Comparison of ENCODE assay signal across 15 cellular contexts in the genomic region with DNA sequence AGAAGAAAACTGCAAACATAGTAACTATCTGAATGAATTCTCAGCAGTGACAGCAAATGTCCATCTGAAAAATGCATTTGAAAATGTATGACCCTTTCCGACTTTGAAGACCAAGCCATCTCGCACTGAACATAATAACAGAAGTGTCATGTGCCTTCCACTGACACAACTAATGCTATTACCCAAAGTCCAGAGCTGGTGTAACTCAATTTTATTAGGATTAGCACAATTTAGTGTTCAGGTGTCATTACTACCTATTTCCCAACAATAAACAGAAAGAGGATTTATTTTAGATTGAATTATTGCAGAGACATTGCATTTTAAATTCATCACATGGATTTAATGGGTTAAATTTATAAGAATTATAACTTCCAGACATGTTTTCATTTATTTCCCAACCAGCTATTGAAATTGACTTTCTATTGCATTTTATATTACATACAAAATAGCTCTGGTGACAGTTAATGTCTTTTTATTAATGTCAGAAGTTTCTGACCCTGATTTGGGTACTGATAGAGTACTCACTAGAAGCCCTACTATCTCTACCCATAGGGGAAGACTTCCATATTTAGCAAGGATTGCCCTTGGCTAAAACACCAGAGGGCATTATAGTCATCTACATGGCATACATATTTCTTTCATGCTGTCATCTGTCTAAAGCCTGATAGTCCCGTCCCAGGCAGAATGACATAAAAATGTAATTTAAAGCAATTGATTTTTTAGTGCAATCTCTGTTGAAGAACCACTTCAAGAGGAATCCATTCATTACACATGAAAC. TPM values are rescaled to one million over a fixed set of nuclear protein-coding genes. Genes with fewer than 3 reads are reported as not detected.
DNase-seq lines count a peak whose midpoint lies in the region; ATAC-seq and TF ChIP-seq lines count a peak whose summit lies in the region.
"Had no signal": no experiment of that assay in that cellular context is flagged by ENCODE, and none has a peak within 500 bp of the region (broad histone marks: within the 10 kb centered on the region; RNA-seq: fewer than 3 reads in every experiment).

No MANE protein-coding gene starts in this region.

- no peak overlapping the region for H3K9ac ChIP-seq in smooth muscle cell (ENCODE audit: low read depth)
- H3K9ac ChIP-seq: BLaER1 treated with 17β-estradiol and CSF1 and Interleukin-3, amounts not matched to agents 10 nM and 100 nM had no signal

- H3K27ac ChIP-seq in right cardiac atrium (ENCODE audit: low read length) (no peak overlapping the region), smooth muscle cell (ENCODE audit: low read depth) (peak overlapping the region; percentile 62), body of pancreas (no peak overlapping the region)
- H3K27ac ChIP-seq: BLaER1 treated with 17β-estradiol and CSF1 and Interleukin-3, amounts not matched to agents 10 nM and 100 nM; vagina; WERI-Rb-1 had no signal

- H3K4me1 ChIP-seq in right cardiac atrium (ENCODE audit: control insufficient read depth, insufficient read depth, low read length) = no peaks in the 10 kb centered on the region
- H3K4me1 ChIP-seq in smooth muscle cell (ENCODE audit: low read depth) = peaks cover 6% of the 10 kb centered on the region
- H3K4me1 ChIP-seq in body of pancreas = peaks cover 27% of the 10 kb centered on the region
- H3K4me1 ChIP-seq: vagina had no signal

- H3F3A ChIP-seq in smooth muscle cell (ENCODE audit: low read depth) = no peaks in the 10 kb centered on the region

- DNase-seq in left ventricle myocardium superior (no peak), right cardiac atrium (no peak), NCI-H82 (lab: John Stamatoyannopoulos, UW) (peak; percentile 65), epithelial cell of esophagus (ENCODE audit: low read depth) (peak; percentile 54), smooth muscle cell (lab: John Stamatoyannopoulos, UW; ENCODE audit: unreplicated experiment) (no peak), body of pancreas (no peak)
- DNase-seq: activated T-cell treated with anti-CD3 and anti-CD28 coated beads for 4 hours; anterior cingulate cortex; NCI-H2029; stimulated activated CD8-positive, alpha-beta memory T cell treated with anti-CD3 and anti-CD28 coated beads, Interleukin-4, amount 100 ng/mL, for 48 hours; WERI-Rb-1 had no signal

- H4K20me1 ChIP-seq in smooth muscle cell (ENCODE audit: low read depth) = no peaks in the 10 kb centered on the region
- H4K20me1 ChIP-seq: BLaER1 treated with 17β-estradiol and CSF1 and Interleukin-3, amounts not matched to agents 10 nM and 100 nM had no signal

- H3K27me3 ChIP-seq in right cardiac atrium (ENCODE audit: control insufficient read depth, insufficient read depth) = no peaks in the 10 kb centered on the region
- H3K27me3 ChIP-seq in smooth muscle cell (ENCODE audit: low read depth) = no peaks in the 10 kb centered on the region
- no peaks in the 10 kb centered on the region for H3K27me3 ChIP-seq in body of pancreas
- H3K27me3 ChIP-seq: BLaER1 treated with 17β-estradiol and CSF1 and Interleukin-3, amounts not matched to agents 10 nM and 100 nM; vagina had no signal

- H3K9me3 ChIP-seq in right cardiac atrium (ENCODE audit: control insufficient read depth, low read length) = peaks cover 1% of the 10 kb centered on the region
- no peaks in the 10 kb centered on the region for H3K9me3 ChIP-seq in smooth muscle cell (replicated peaks; ENCODE audit: low read depth)
- no peaks in the 10 kb centered on the region for H3K9me3 ChIP-seq in body of pancreas
- H3K9me3 ChIP-seq: vagina had no signal

- H3K36me3 ChIP-seq in smooth muscle cell (ENCODE audit: low read depth) = no peaks in the 10 kb centered on the region
- H3K36me3 ChIP-seq in body of pancreas (replicated peaks in 1 of 2; ENCODE audit: insufficient read depth in 1 of 2, low read depth in 2 of 2) = no peaks in the 10 kb centered on the region
- H3K36me3 ChIP-seq: BLaER1 treated with 17β-estradiol and CSF1 and Interleukin-3, amounts not matched to agents 10 nM and 100 nM; vagina; WERI-Rb-1 had no signal

- 71% methylated on average over 3 of the region's 3 CpGs for WGBS in right cardiac atrium
- WGBS in smooth muscle cell (ENCODE audit: low lambda C conversion rate) = 66% methylated on average over 3 of the region's 3 CpGs
- WGBS in body of pancreas, 2 donors = 69 to 70% methylated on average over 3 of the region's 3 CpGs

- no peak for TF ChIP-seq CTCF in epithelial cell of esophagus (IDR thresholded peaks at IDR 0.05; ENCODE audit: insufficient read depth, low read depth, low read length, missing control alignments)
- no peak for TF ChIP-seq CTCF in smooth muscle cell (IDR thresholded peaks at IDR 0.05; ENCODE audit: borderline replicate concordance, insufficient read depth, poor library complexity, severe bottlenecking)
- TF ChIP-seq CTCF in body of pancreas (IDR thresholded peaks at IDR 0.05) = no peak

- no peak for TF ChIP-seq POLR2A in body of pancreas (IDR thresholded peaks at IDR 0.05)

- ATAC-seq in left ventricle myocardium superior (peak; percentile 85), right cardiac atrium (no peak), body of pancreas (no peak), HG02759 (IDR thresholded peaks at IDR 0.05; ENCODE audit: unreplicated experiment) (no peak), GM19324 (IDR thresholded peaks at IDR 0.05; ENCODE audit: low FRiP score, unreplicated experiment) (no peak)

- intact Hi-C loops in left ventricle myocardium superior (cut with micrococcal nuclease) = no loop called here
- intact Hi-C loops in right cardiac atrium (cut with DNase I) = no loop called here
- intact Hi-C loops in body of pancreas (cut with DNase I) = no loop called here

- H2AFZ ChIP-seq in smooth muscle cell (ENCODE audit: low read depth) = peak overlapping the region; percentile 34

- peak overlapping the region; percentile 44 for H3K4me2 ChIP-seq in smooth muscle cell

- no peaks in the 10 kb centered on the region for H3K79me2 ChIP-seq in smooth muscle cell (ENCODE audit: low read depth)

- no peak overlapping the region for H3K4me3 ChIP-seq in right cardiac atrium (ENCODE audit: low read length)
- no peak overlapping the region for H3K4me3 ChIP-seq in epithelial cell of esophagus (ENCODE audit: low read length)
- no peak overlapping the region for H3K4me3 ChIP-seq in smooth muscle cell
- H3K4me3 ChIP-seq in body of pancreas = no peak overlapping the region
- H3K4me3 ChIP-seq: BLaER1 treated with 17β-estradiol and CSF1 and Interleukin-3, amounts not matched to agents 10 nM and 100 nM; vagina had no signal

RNA-seq across cellular contexts. Expression of gene STK39, which starts 7.0 kb away (rescaled TPM):
- total RNA-seq in left ventricle myocardium superior (20.9 TPM), right cardiac atrium (10 to 100 TPM in 2 of 4 donors, 1 to 10 TPM in 2; 9.0 to 10.4 (median 10.1) TPM), smooth muscle cell (32.1 and 37.8 TPM in 2 replicates), body of pancreas (10 to 100 TPM; 12.9 to 15.8 TPM)
- polyA plus RNA-seq in right cardiac atrium (10.5 TPM), smooth muscle cell (18.8 and 21.1 TPM in 2 replicates)

Comparison
In these comparisons a context has a peak if more than half of its experiments do, and no peak if none do; other contexts are left out.
1. DNase-seq: peak in NCI-H82 (single experiment) and epithelial cell of esophagus (single experiment); none in left ventricle myocardium superior (single experiment), right cardiac atrium (0 of 3), smooth muscle cell (single experiment) and body of pancreas (0 of 4).